35 cellular contexts compared by ENCODE assay signal in genomic region chr20:24059174-24059573, GRCh38.
"Had no signal": no experiment of that assay in that cellular context is flagged by ENCODE, and none has a peak within 500 bp of the region (broad histone marks: within the 10 kb centered on the region; RNA-seq: fewer than 3 reads in every experiment).

No MANE protein-coding gene starts in this region.

- H3K4me1 Mint-ChIP-seq: activated CD4-positive, alpha-beta T cell treated with anti-CD3 and anti-CD28 coated beads for 36 hours; activated CD4-positive, alpha-beta T cell treated with anti-CD3 and anti-CD28 coated beads, Interleukin-2, amount 10 ng/mL, durations not matched to agents 24 days and 14 days; activated CD8-positive, alpha-beta memory T cell treated with anti-CD3 and anti-CD28 coated beads, Interleukin-2, amount 10 ng/mL, durations not matched to agents 7 days and 5 days; activated naive CD4-positive, alpha-beta T cell treated with anti-CD3 and anti-CD28 coated beads, Interleukin-2, amount 10 ng/mL, durations not matched to agents 7 days and 5 days; activated naive CD8-positive, alpha-beta T cell treated with anti-CD3 and anti-CD28 coated beads, Interleukin-2, amount 10 ng/mL, durations not matched to agents 7 days and 5 days; brain; T-helper 17 cell had no signal

- H3K9me3 ChIP-seq: ascending aorta, breast epithelium, colonic mucosa, esophagus squamous epithelium, gastroesophageal sphincter, heart right ventricle had no signal

- H3K4me3 Mint-ChIP-seq: activated CD4-positive, alpha-beta memory T cell treated with anti-CD3 and anti-CD28 coated beads for 36 hours; activated CD4-positive, alpha-beta T cell treated with anti-CD3 and anti-CD28 coated beads for 36 hours; activated CD4-positive, alpha-beta T cell treated with anti-CD3 and anti-CD28 coated beads, Interleukin-2, amount 10 ng/mL, durations not matched to agents 24 days and 14 days; activated CD8-positive, alpha-beta memory T cell treated with anti-CD3 and anti-CD28 coated beads, Interleukin-2, amount 10 ng/mL, durations not matched to agents 7 days and 5 days; activated CD8-positive, alpha-beta T cell treated with anti-CD3 and anti-CD28 coated beads, Interleukin-2, amount 10 ng/mL, durations not matched to agents 7 days and 5 days; activated naive CD4-positive, alpha-beta T cell treated with anti-CD3 and anti-CD28 coated beads, Interleukin-2, amount 10 ng/mL, durations not matched to agents 7 days and 5 days; activated naive CD8-positive, alpha-beta T cell treated with anti-CD3 and anti-CD28 coated beads, Interleukin-2, amount 10 ng/mL, durations not matched to agents 7 days and 5 days; activated T-helper 1 cell treated with anti-CD3 and anti-CD28 coated beads, Interleukin-12 subunit alpha, Interleukin-12 subunit beta, Interleukin-2, Interleukin-4 antibody, amounts not matched to agents 30 ng/mL and 10 ng/mL and 1 ng/mL, durations not matched to agents 14 hours and 24 hours and 36 hours; brain; T-helper 17 cell; T-helper 2 cell treated with Interferon-gamma antibody and Interleukin-4, amounts not matched to agents 5 μg/mL and 100 μg/mL, for 36 hours had no signal

- H3K27ac ChIP-seq: ascending aorta, breast epithelium, cardiac muscle cell, colonic mucosa, esophagus squamous epithelium, gastroesophageal sphincter, heart right ventricle, WERI-Rb-1 had no signal

- H3K4me3 ChIP-seq: ascending aorta, breast epithelium, cardiac muscle cell, colonic mucosa, esophagus squamous epithelium, gastroesophageal sphincter, heart right ventricle had no signal

- DNase-seq: activated CD4-positive, alpha-beta memory T cell treated with anti-CD3 and anti-CD28 coated beads for 36 hours; activated CD4-positive, alpha-beta T cell treated with anti-CD3 and anti-CD28 coated beads for 36 hours; activated CD4-positive, alpha-beta T cell treated with anti-CD3 and anti-CD28 coated beads, Interleukin-2, amount 10 ng/mL, durations not matched to agents 24 days and 14 days; activated CD4-positive, CD25-positive, alpha-beta regulatory T cell; activated CD4-positive, CD25-positive, alpha-beta regulatory T cell treated with anti-CD3 and anti-CD28 coated beads, Interleukin-2, amount 50 U/mL, for 72 hours; activated CD8-positive, alpha-beta memory T cell treated with anti-CD3 and anti-CD28 coated beads, Interleukin-2, amount 10 ng/mL, durations not matched to agents 7 days and 5 days; activated CD8-positive, alpha-beta memory T cell treated with anti-CD3 and anti-CD28 coated beads, Interleukin-2, amount 50 U/mL, for 4 hours; activated CD8-positive, alpha-beta T cell treated with anti-CD3 and anti-CD28 coated beads, Interleukin-2, amount 10 ng/mL, durations not matched to agents 7 days and 5 days; activated effector memory CD4-positive, alpha-beta T cell treated with anti-CD3 and anti-CD28 coated beads, Interleukin-2, amount 50 U/mL, for 16 hours; activated naive CD4-positive, alpha-beta T cell; activated naive CD4-positive, alpha-beta T cell treated with anti-CD3 and anti-CD28 coated beads, Interleukin-2, amount 10 ng/mL, durations not matched to agents 7 days and 5 days; activated naive CD8-positive, alpha-beta T cell treated with anti-CD3 and anti-CD28 coated beads, Interleukin-2, amount 10 ng/mL, durations not matched to agents 7 days and 5 days; activated T-cell treated with anti-CD3 and anti-CD28 coated beads, Interleukin-2, amount 50 U/mL, for 1 hour; activated T-cell treated with anti-CD3 and anti-CD28 coated beads, Interleukin-2, amount 50 U/mL, for 48 hours; central memory CD4-positive, alpha-beta T cell; cerebellar nuclear complex; colonic mucosa; effector memory CD4-positive, alpha-beta T cell; erythroblast; esophagus squamous epithelium; foreskin melanocyte; heart right ventricle; T-helper 1 cell; T-helper 17 cell; T1000; WERI-Rb-1 had no signal

- H3K36me3 ChIP-seq: ascending aorta, breast epithelium, cardiac muscle cell, colonic mucosa, esophagus squamous epithelium, gastroesophageal sphincter, heart right ventricle, WERI-Rb-1 had no signal

- ATAC-seq: activated CD4-positive, alpha-beta T cell treated with anti-CD3 and anti-CD28 coated beads for 36 hours; activated CD8-positive, alpha-beta memory T cell treated with anti-CD3 and anti-CD28 coated beads, Interleukin-2, amount 10 ng/mL, durations not matched to agents 7 days and 5 days; activated CD8-positive, alpha-beta T cell treated with anti-CD3 and anti-CD28 coated beads, Interleukin-2, amount 10 ng/mL, durations not matched to agents 7 days and 5 days; activated naive CD4-positive, alpha-beta T cell treated with anti-CD3 and anti-CD28 coated beads, Interleukin-2, amount 50 U/mL, for 72 hours; gastroesophageal sphincter; heart right ventricle; T-helper 17 cell had no signal

- H3K27ac Mint-ChIP-seq: activated CD4-positive, alpha-beta memory T cell treated with anti-CD3 and anti-CD28 coated beads for 36 hours; activated CD4-positive, alpha-beta T cell treated with anti-CD3 and anti-CD28 coated beads for 36 hours; activated CD4-positive, alpha-beta T cell treated with anti-CD3 and anti-CD28 coated beads, Interleukin-2, amount 10 ng/mL, durations not matched to agents 24 days and 14 days; activated CD8-positive, alpha-beta memory T cell treated with anti-CD3 and anti-CD28 coated beads, Interleukin-2, amount 10 ng/mL, durations not matched to agents 7 days and 5 days; activated CD8-positive, alpha-beta T cell treated with anti-CD3 and anti-CD28 coated beads, Interleukin-2, amount 10 ng/mL, durations not matched to agents 7 days and 5 days; activated naive CD4-positive, alpha-beta T cell treated with anti-CD3 and anti-CD28 coated beads, Interleukin-2, amount 10 ng/mL, durations not matched to agents 7 days and 5 days; activated naive CD4-positive, alpha-beta T cell treated with anti-CD3 and anti-CD28 coated beads, Interleukin-2, amount 50 U/mL, for 72 hours; activated naive CD8-positive, alpha-beta T cell treated with anti-CD3 and anti-CD28 coated beads, Interleukin-2, amount 10 ng/mL, durations not matched to agents 7 days and 5 days; activated T-helper 1 cell treated with anti-CD3 and anti-CD28 coated beads, Interleukin-12 subunit alpha, Interleukin-12 subunit beta, Interleukin-2, Interleukin-4 antibody, amounts not matched to agents 30 ng/mL and 10 ng/mL and 1 ng/mL, durations not matched to agents 14 hours and 24 hours and 36 hours; activated T-helper 2 cell treated with anti-CD3 and anti-CD28 coated beads, Interferon-gamma antibody, Interleukin-2, Interleukin-4, amounts not matched to agents 10 μg/mL and 5 μg/mL and 100 μg/mL, durations not matched to agents 14 hours and 24 hours and 36 hours; brain; T-helper 17 cell; T-helper 2 cell treated with Interferon-gamma antibody and Interleukin-4, amounts not matched to agents 5 μg/mL and 100 μg/mL, for 36 hours had no signal

- H3K36me3 Mint-ChIP-seq: activated CD4-positive, alpha-beta memory T cell treated with anti-CD3 and anti-CD28 coated beads for 36 hours; activated CD8-positive, alpha-beta memory T cell treated with anti-CD3 and anti-CD28 coated beads, Interleukin-2, amount 10 ng/mL, durations not matched to agents 7 days and 5 days; activated naive CD4-positive, alpha-beta T cell treated with anti-CD3 and anti-CD28 coated beads, Interleukin-2, amount 10 ng/mL, durations not matched to agents 7 days and 5 days; activated naive CD4-positive, alpha-beta T cell treated with anti-CD3 and anti-CD28 coated beads, Interleukin-2, amount 50 U/mL, for 72 hours; activated naive CD8-positive, alpha-beta T cell treated with anti-CD3 and anti-CD28 coated beads, Interleukin-2, amount 10 ng/mL, durations not matched to agents 7 days and 5 days; brain had no signal

- H3K27me3 ChIP-seq: ascending aorta, breast epithelium, cardiac muscle cell, colonic mucosa, esophagus squamous epithelium, gastroesophageal sphincter had no signal

- H3K27me3 Mint-ChIP-seq: activated CD4-positive, alpha-beta T cell treated with anti-CD3 and anti-CD28 coated beads for 36 hours; activated CD8-positive, alpha-beta memory T cell treated with anti-CD3 and anti-CD28 coated beads, Interleukin-2, amount 10 ng/mL, durations not matched to agents 7 days and 5 days; brain had no signal

- H3K9me3 Mint-ChIP-seq: activated CD4-positive, alpha-beta memory T cell treated with anti-CD3 and anti-CD28 coated beads for 36 hours; activated CD4-positive, alpha-beta T cell treated with anti-CD3 and anti-CD28 coated beads, Interleukin-2, amount 10 ng/mL, durations not matched to agents 24 days and 14 days; activated naive CD4-positive, alpha-beta T cell treated with anti-CD3 and anti-CD28 coated beads, Interleukin-2, amount 10 ng/mL, durations not matched to agents 7 days and 5 days; activated naive CD4-positive, alpha-beta T cell treated with anti-CD3 and anti-CD28 coated beads, Interleukin-2, amount 50 U/mL, for 72 hours; activated naive CD8-positive, alpha-beta T cell treated with anti-CD3 and anti-CD28 coated beads, Interleukin-2, amount 10 ng/mL, durations not matched to agents 7 days and 5 days; activated T-helper 1 cell treated with anti-CD3 and anti-CD28 coated beads, Interleukin-12 subunit alpha, Interleukin-12 subunit beta, Interleukin-2, Interleukin-4 antibody, amounts not matched to agents 30 ng/mL and 10 ng/mL and 1 ng/mL, durations not matched to agents 14 hours and 24 hours and 36 hours; activated T-helper 2 cell treated with anti-CD3 and anti-CD28 coated beads, Interferon-gamma antibody, Interleukin-2, Interleukin-4, amounts not matched to agents 10 μg/mL and 5 μg/mL and 100 μg/mL, durations not matched to agents 14 hours and 24 hours and 36 hours; brain; T-helper 2 cell treated with Interferon-gamma antibody and Interleukin-4, amounts not matched to agents 5 μg/mL and 100 μg/mL, for 36 hours had no signal

- H3K4me1 ChIP-seq: ascending aorta, breast epithelium, colonic mucosa, esophagus squamous epithelium, gastroesophageal sphincter, heart right ventricle had no signal
